ENCODE assay signal across 8 cellular contexts in genomic region chr10:100999742-101000601, GRCh38. TPM values are rescaled to one million over a fixed set of nuclear protein-coding genes. Genes with fewer than 3 reads are reported as not detected.
A peak's percentile ranks its signal among the peaks of the same experiment; 100 is the strongest.
DNase-seq lines count a peak whose midpoint lies in the region; ATAC-seq lines count a peak whose summit lies in the region.

LZTS2 (plus strand) TSS chr10:100999808; CDS start chr10:101002539, 2,731 bp downstream.

- H3K4me3 Mint-ChIP-seq in activated CD4-positive, alpha-beta T cell treated with anti-CD3 and anti-CD28 coated beads, Interleukin-2, amount 10 ng/mL, durations not matched to agents 24 days and 14 days, result peak within 1 kb of the TSS; percentile 83

- DNase-seq in activated CD4-positive, alpha-beta T cell treated with anti-CD3 and anti-CD28 coated beads, Interleukin-2, amount 10 ng/mL, durations not matched to agents 24 days and 14 days, result no peak
- DNase-seq in activated CD4-positive, alpha-beta T cell treated with anti-CD3 and anti-CD28 coated beads, Interleukin-2, amount 50 U/mL, for 4 hours, result no peak
- DNase-seq in SK-MEL-5 (ENCODE audit: low read depth, low spot score) (no peak), DMS114 treated with DMSO at 0.1 percent for 48 hours (lab: John Stamatoyannopoulos, UW; ENCODE audit: unreplicated experiment) (no peak)

- no peaks in the 10 kb centered on the region for H3K36me3 Mint-ChIP-seq in activated CD4-positive, alpha-beta T cell treated with anti-CD3 and anti-CD28 coated beads, Interleukin-2, amount 10 ng/mL, durations not matched to agents 24 days and 14 days (ENCODE audit: low read depth)

- no peaks in the 10 kb centered on the region for H3K9me3 ChIP-seq in esophagus (ENCODE audit: control insufficient read depth in 2 of 2, insufficient read depth in 1 of 2, low read depth in 1 of 2, low read length in 1 of 2)
- H3K9me3 ChIP-seq in muscle layer of duodenum (ENCODE audit: control insufficient read depth in 1 of 2, low read length in 2 of 2), result no peaks in the 10 kb centered on the region

- H3K4me1 Mint-ChIP-seq in activated CD4-positive, alpha-beta T cell treated with anti-CD3 and anti-CD28 coated beads, Interleukin-2, amount 10 ng/mL, durations not matched to agents 24 days and 14 days, result peaks cover 22% of the 10 kb centered on the region

- WGBS in esophagus, 2 donors, result 4 to 6% methylated on average over 38 to 59 of the region's 59 CpGs

- H3K27me3 Mint-ChIP-seq in activated CD4-positive, alpha-beta T cell treated with anti-CD3 and anti-CD28 coated beads, Interleukin-2, amount 10 ng/mL, durations not matched to agents 24 days and 14 days, result no peaks in the 10 kb centered on the region

- intact Hi-C loops in activated CD4-positive, alpha-beta T cell treated with anti-CD3 and anti-CD28 coated beads, Interleukin-2, amount 10 ng/mL, durations not matched to agents 24 days and 14 days (cut with micrococcal nuclease), result loop anchor here (1.0 kb wide), 1 partner anchor 88 kb away; the partner anchor contains the start of gene SLF2

- H3K9me3 Mint-ChIP-seq in activated CD4-positive, alpha-beta T cell treated with anti-CD3 and anti-CD28 coated beads, Interleukin-2, amount 10 ng/mL, durations not matched to agents 24 days and 14 days, result no peaks in the 10 kb centered on the region

- peak within 1 kb of the TSS; percentile 95 to 98 for H3K27ac ChIP-seq in esophagus (ENCODE audit: low read depth in 2 of 2, low read length in 1 of 2)
- peak within 1 kb of the TSS; percentile 98 for H3K27ac ChIP-seq in muscle layer of duodenum (ENCODE audit: low read length)

- in situ Hi-C loops in SK-MEL-5 (cut with HindIII; ENCODE audit: low pct_unique_long_range_greater_than_20kb, low sequenced_read_pairs), result no loop called here

- H3K36me3 ChIP-seq in esophagus (ENCODE audit: control insufficient read depth in 2 of 2, insufficient read depth in 2 of 2, low read length in 1 of 2), result peaks cover 4 to 13% of the 10 kb centered on the region in 2 donors
- peaks cover 3 to 31% of the 10 kb centered on the region in 2 donors for H3K36me3 ChIP-seq in muscle layer of duodenum (ENCODE audit: control insufficient read depth in 1 of 2, insufficient read depth in 2 of 2, low read length in 2 of 2)

- H3K4me1 ChIP-seq in esophagus (ENCODE audit: control insufficient read depth in 2 of 2, insufficient read depth in 2 of 2, low read length in 1 of 2), result peaks cover 3 to 17% of the 10 kb centered on the region in 2 donors
- peaks cover 18 to 50% of the 10 kb centered on the region in 2 donors for H3K4me1 ChIP-seq in muscle layer of duodenum (ENCODE audit: control insufficient read depth in 1 of 2, insufficient read depth in 2 of 2, low read length in 2 of 2)

- peak within 1 kb of the TSS; percentile 86 for H3K27ac Mint-ChIP-seq in activated CD4-positive, alpha-beta T cell treated with anti-CD3 and anti-CD28 coated beads, Interleukin-2, amount 10 ng/mL, durations not matched to agents 24 days and 14 days

- ATAC-seq in GM21526 (IDR thresholded peaks at IDR 0.05; ENCODE audit: low FRiP score, unreplicated experiment) (no peak), GM19452 (IDR thresholded peaks at IDR 0.05; ENCODE audit: unreplicated experiment) (no peak)

- H3K4me3 ChIP-seq in esophagus (ENCODE audit: low read depth in 1 of 2, low read length in 2 of 2), result peak within 1 kb of the TSS; percentile 63 to 83
- H3K4me3 ChIP-seq in muscle layer of duodenum (ENCODE audit: low read depth in 1 of 2, low read length in 2 of 2), result peak within 1 kb of the TSS; percentile 71 to 82

- H3K27me3 ChIP-seq in esophagus (ENCODE audit: control insufficient read depth in 1 of 2, insufficient read depth in 2 of 2, low read length in 2 of 2), result no peaks in the 10 kb centered on the region
- H3K27me3 ChIP-seq in muscle layer of duodenum (ENCODE audit: low read depth, low read length), result no peaks in the 10 kb centered on the region

RNA-seq across cellular contexts. Expression of gene LZTS2, which starts in this region (rescaled TPM):
- 21.8 and 22.7 TPM in 2 replicates for total RNA-seq in activated CD4-positive, alpha-beta T cell treated with anti-CD3 and anti-CD28 coated beads, Interleukin-2, amount 10 ng/mL, durations not matched to agents 24 days and 14 days
- total RNA-seq in SK-MEL-5 (2014; rRNA removed; shearing (Covaris generic)), result 37.1 and 41.0 TPM in 2 replicates
- 54.4 and 60.9 TPM in 2 replicates for polyA plus RNA-seq in SK-MEL-5 (2015; cell fraction: cytosol; rRNA removed)
- polyA plus RNA-seq in SK-MEL-5 (2015; cell fraction: nucleus; rRNA removed), result 89.4 and 107 TPM in 2 replicates
- polyA plus RNA-seq in esophagus, result 10 to 100 TPM; 31.8 to 34.9 TPM
